In the genomic region with DNA sequence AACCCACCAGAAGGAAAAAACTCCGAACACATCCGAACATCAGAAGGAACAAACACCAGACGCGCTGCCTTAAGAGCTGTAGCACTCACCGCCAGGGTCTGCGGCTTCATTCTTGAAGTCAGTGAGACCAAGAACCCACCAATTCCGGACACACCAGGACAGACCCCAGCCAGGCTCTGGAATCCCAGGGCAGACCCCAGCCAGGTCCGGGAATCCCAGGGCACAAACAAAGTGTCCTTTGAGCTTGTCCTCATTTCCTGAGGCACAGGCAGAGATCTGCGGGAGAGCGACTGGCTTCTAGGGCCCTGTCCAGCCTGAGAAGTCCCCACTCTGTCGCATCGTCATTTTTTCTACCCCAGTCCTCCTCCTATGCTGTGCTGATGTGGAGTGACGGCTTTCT, we compare ENCODE assay signal across 34 cellular contexts.
"Had no signal": no experiment of that assay in that cellular context is flagged by ENCODE, and none has a peak within 500 bp of the region (broad histone marks: within the 10 kb centered on the region; RNA-seq: fewer than 3 reads in every experiment).

No MANE protein-coding gene starts in this region.

- H3K27me3 Mint-ChIP-seq: activated CD4-positive, alpha-beta memory T cell treated with anti-CD3 and anti-CD28 coated beads for 36 hours; activated CD4-positive, alpha-beta T cell treated with anti-CD3 and anti-CD28 coated beads for 36 hours; activated CD4-positive, alpha-beta T cell treated with anti-CD3 and anti-CD28 coated beads, Interleukin-2, amount 10 ng/mL, durations not matched to agents 24 days and 14 days; activated naive CD8-positive, alpha-beta T cell treated with anti-CD3 and anti-CD28 coated beads for 36 hours; activated naive CD8-positive, alpha-beta T cell treated with anti-CD3 and anti-CD28 coated beads, Interleukin-2, amount 50 U/mL, for 24 hours; activated T-cell treated with anti-CD3 and anti-CD28 coated beads, Interleukin-2, amount 50 U/mL, for 24 hours; activated T-helper 17 cell treated with anti-CD3 and anti-CD28 coated beads, Interleukin-2, amount 50 U/mL, for 72 hours; effector memory CD8-positive, alpha-beta T cell; T-helper 17 cell had no signal

- H3K27ac Mint-ChIP-seq: activated CD4-positive, alpha-beta memory T cell treated with anti-CD3 and anti-CD28 coated beads for 36 hours; activated CD4-positive, alpha-beta T cell treated with anti-CD3 and anti-CD28 coated beads for 36 hours; activated CD4-positive, alpha-beta T cell treated with anti-CD3 and anti-CD28 coated beads, Interleukin-2, amount 10 ng/mL, durations not matched to agents 24 days and 14 days; activated naive CD8-positive, alpha-beta T cell treated with anti-CD3 and anti-CD28 coated beads for 36 hours; activated naive CD8-positive, alpha-beta T cell treated with anti-CD3 and anti-CD28 coated beads, Interleukin-2, amount 50 U/mL, for 24 hours; activated T-cell treated with anti-CD3 and anti-CD28 coated beads, Interleukin-2, amount 50 U/mL, for 24 hours; activated T-helper 17 cell treated with anti-CD3 and anti-CD28 coated beads, Interleukin-2, amount 50 U/mL, for 72 hours; effector memory CD8-positive, alpha-beta T cell; T-helper 17 cell; T-helper 2 cell treated with Interferon-gamma antibody and Interleukin-4, amounts not matched to agents 5 μg/mL and 100 μg/mL, for 36 hours had no signal

- H3K4me3 ChIP-seq: adrenal gland, body of pancreas, esophagus muscularis mucosa, gastrocnemius medialis had no signal

- H3K4me3 Mint-ChIP-seq: activated CD4-positive, alpha-beta memory T cell treated with anti-CD3 and anti-CD28 coated beads for 36 hours; activated CD4-positive, alpha-beta T cell treated with anti-CD3 and anti-CD28 coated beads for 36 hours; activated CD4-positive, alpha-beta T cell treated with anti-CD3 and anti-CD28 coated beads, Interleukin-2, amount 10 ng/mL, durations not matched to agents 24 days and 14 days; activated naive CD8-positive, alpha-beta T cell treated with anti-CD3 and anti-CD28 coated beads for 36 hours; activated naive CD8-positive, alpha-beta T cell treated with anti-CD3 and anti-CD28 coated beads, Interleukin-2, amount 50 U/mL, for 24 hours; activated T-cell treated with anti-CD3 and anti-CD28 coated beads, Interleukin-2, amount 50 U/mL, for 24 hours; activated T-helper 17 cell treated with anti-CD3 and anti-CD28 coated beads, Interleukin-2, amount 50 U/mL, for 72 hours; effector memory CD8-positive, alpha-beta T cell; T-helper 17 cell; T-helper 2 cell treated with Interferon-gamma antibody and Interleukin-4, amounts not matched to agents 5 μg/mL and 100 μg/mL, for 36 hours had no signal

- H3K27me3 ChIP-seq: body of pancreas, esophagus muscularis mucosa, foreskin keratinocyte, gastrocnemius medialis had no signal

- ATAC-seq: activated CD4-positive, alpha-beta T cell treated with anti-CD3 and anti-CD28 coated beads for 36 hours; activated naive CD8-positive, alpha-beta T cell treated with anti-CD3 and anti-CD28 coated beads, Interleukin-2, amount 50 U/mL, for 24 hours; activated T-helper 17 cell treated with anti-CD3 and anti-CD28 coated beads, Interleukin-2, amount 50 U/mL, for 72 hours; body of pancreas; effector memory CD8-positive, alpha-beta T cell; foreskin keratinocyte; gastrocnemius medialis; T-helper 17 cell had no signal

- H3K27ac ChIP-seq: adrenal gland, body of pancreas, esophagus muscularis mucosa, foreskin keratinocyte, gastrocnemius medialis, WERI-Rb-1 had no signal

- H3K9me3 ChIP-seq: adrenal gland, body of pancreas, gastrocnemius medialis had no signal

- H3K36me3 Mint-ChIP-seq: activated CD4-positive, alpha-beta memory T cell treated with anti-CD3 and anti-CD28 coated beads for 36 hours; activated naive CD8-positive, alpha-beta T cell treated with anti-CD3 and anti-CD28 coated beads for 36 hours had no signal

- H3K4me1 Mint-ChIP-seq: activated CD4-positive, alpha-beta T cell treated with anti-CD3 and anti-CD28 coated beads for 36 hours; activated CD4-positive, alpha-beta T cell treated with anti-CD3 and anti-CD28 coated beads, Interleukin-2, amount 10 ng/mL, durations not matched to agents 24 days and 14 days; activated naive CD8-positive, alpha-beta T cell treated with anti-CD3 and anti-CD28 coated beads for 36 hours; activated naive CD8-positive, alpha-beta T cell treated with anti-CD3 and anti-CD28 coated beads, Interleukin-2, amount 50 U/mL, for 24 hours; activated T-helper 17 cell treated with anti-CD3 and anti-CD28 coated beads, Interleukin-2, amount 50 U/mL, for 72 hours; T-helper 17 cell had no signal

- H3K9me3 Mint-ChIP-seq: activated CD4-positive, alpha-beta T cell treated with anti-CD3 and anti-CD28 coated beads, Interleukin-2, amount 10 ng/mL, durations not matched to agents 24 days and 14 days; activated T-helper 17 cell treated with anti-CD3 and anti-CD28 coated beads, Interleukin-2, amount 50 U/mL, for 72 hours had no signal

- H3K4me1 ChIP-seq: adrenal gland, esophagus muscularis mucosa, foreskin keratinocyte, gastrocnemius medialis had no signal

- H3K36me3 ChIP-seq: adrenal gland, esophagus muscularis mucosa, gastrocnemius medialis, WERI-Rb-1 had no signal

- DNase-seq: activated CD4-positive, alpha-beta memory T cell treated with anti-CD3 and anti-CD28 coated beads for 36 hours; activated CD4-positive, alpha-beta T cell treated with anti-CD3 and anti-CD28 coated beads for 36 hours; activated CD4-positive, alpha-beta T cell treated with anti-CD3 and anti-CD28 coated beads, Interleukin-2, amount 10 ng/mL, durations not matched to agents 24 days and 14 days; activated CD4-positive, CD25-positive, alpha-beta regulatory T cell; activated CD4-positive, CD25-positive, alpha-beta regulatory T cell treated with anti-CD3 and anti-CD28 coated beads, Interleukin-2, amount 50 U/mL, for 72 hours; activated CD8-positive, alpha-beta memory T cell treated with anti-CD3 and anti-CD28 coated beads, Interleukin-2, amount 50 U/mL, for 48 hours; activated effector memory CD4-positive, alpha-beta T cell treated with Interleukin-2 at 50 U/mL for 16 hours; activated gamma-delta T cell treated with Interleukin-2 at 50 U/mL for 16 hours; activated naive CD4-positive, alpha-beta T cell treated with anti-CD3 and anti-CD28 coated beads, Interleukin-2, amount 50 U/mL, for 16 hours; activated naive CD4-positive, alpha-beta T cell treated with Interleukin-2 at 50 U/mL for 16 hours; activated naive CD8-positive, alpha-beta T cell treated with anti-CD3 and anti-CD28 coated beads for 36 hours; activated naive CD8-positive, alpha-beta T cell treated with anti-CD3 and anti-CD28 coated beads, Interleukin-2, amount 50 U/mL, for 24 hours; activated T-cell treated with anti-CD3 and anti-CD28 coated beads for 4 hours; activated T-cell treated with anti-CD3 and anti-CD28 coated beads, Interleukin-2, amount 50 U/mL, for 24 hours; adrenal gland; amygdala; aorta; body of pancreas; caudate nucleus; cortex of kidney; dermis blood vessel endothelial cell; effector CD4-positive, alpha-beta T cell; effector memory CD8-positive, alpha-beta T cell; erythroblast; foreskin keratinocyte; gastrocnemius medialis; glutamatergic neuron; T-helper 1 cell; T-helper 17 cell; T1000; WERI-Rb-1 had no signal
